In genomic region chr2:179237209-179237946, GRCh38 we compare ENCODE assay signal across 28 cellular contexts. TPM values are rescaled to one million over a fixed set of nuclear protein-coding genes. Genes with fewer than 3 reads are reported as not detected.
DNase-seq lines count a peak whose midpoint lies in the region; ATAC-seq, FAIRE-seq and TF ChIP-seq lines count a peak whose summit lies in the region.
"Had no signal": no experiment of that assay in that cellular context is flagged by ENCODE, and none has a peak within 500 bp of the region (broad histone marks: within the 10 kb centered on the region; RNA-seq: fewer than 3 reads in every experiment).

No MANE protein-coding gene starts in this region.

- H4K20me1 ChIP-seq in H1 (replicated peaks in 1 of 2; ENCODE audit: control insufficient read depth in 1 of 2, insufficient read depth in 2 of 2, low read length in 2 of 2), result no peaks in the 10 kb centered on the region

- FAIRE-seq in H1 (lab: Jason Lieb, UNC), result no peak
- FAIRE-seq: GM18507 had no signal

- H3K27ac ChIP-seq in H1 (ENCODE audit: low read depth, low read length), result no peak overlapping the region
- H3K27ac ChIP-seq in psoas muscle, result no peak overlapping the region
- H3K27ac ChIP-seq: cardiac muscle cell, RWPE1 had no signal

- ATAC-seq in psoas muscle, result peak; percentile 75 to 90 (median 82)
- ATAC-seq in HG03469 (IDR thresholded peaks at IDR 0.05; ENCODE audit: unreplicated experiment), result no peak
- ATAC-seq: activated CD8-positive, alpha-beta memory T cell treated with anti-CD3 and anti-CD28 coated beads, Interleukin-2, amount 10 ng/mL, durations not matched to agents 7 days and 5 days; activated T-cell treated with anti-CD3 and anti-CD28 coated beads, Interleukin-2, amount 50 U/mL, for 72 hours; CD8-positive, alpha-beta T cell; naive thymus-derived CD4-positive, alpha-beta T cell had no signal

- POLR2A ChIA-PET in H1 (lab: Charles Lee; ENCODE audit: partially characterized antibody), result no interaction called here

- peak overlapping the region; percentile 31 for H3K14ac ChIP-seq in H1 (ENCODE audit: insufficient read length)

- no peak overlapping the region for H3K4me2 ChIP-seq in H1 (ENCODE audit: insufficient read depth in 1 of 2, low read depth in 2 of 2, low read length in 2 of 2)
- H3K4me2 ChIP-seq: smooth muscle cell had no signal

- H3K23me2 ChIP-seq in H1 (ENCODE audit: low read depth, low read length), result no peaks in the 10 kb centered on the region

- H3K36me3 ChIP-seq in H1 (ENCODE audit: control insufficient read depth in 2 of 4, insufficient read depth in 4 of 4, low read length in 3 of 4) (no peaks in the 10 kb centered on the region), psoas muscle (ENCODE audit: insufficient read depth in 1 of 2, low read depth in 1 of 2) (no peaks in the 10 kb centered on the region)
- H3K36me3 ChIP-seq: cardiac muscle cell had no signal

- 82% methylated on average over 3 of the region's 3 CpGs; no CpG with 5 or more reads in 1 of the 2 experiments for WGBS in H1 (ENCODE audit: extremely low coverage in 1 of 2, insufficient coverage in 1 of 2, insufficient read length in 1 of 2, insufficient replicate concordance in 2 of 2, low coverage in 1 of 2, low lambda C conversion rate in 2 of 2, missing lambda C conversion rate in 1 of 2), 2 experiments
- WGBS in psoas muscle, 3 donors, result 56 to 65% (median 61%) methylated on average over 3 of the region's 3 CpGs

- no peak overlapping the region for H2BK120ac ChIP-seq in H1 (replicated peaks; ENCODE audit: low read depth, low read length)

- TF ChIP-seq EP300 in H1 (IDR thresholded peaks at IDR 0.05; ENCODE audit: borderline replicate concordance in 1 of 2, low read depth in 2 of 2, low read length in 2 of 2), result no peak

- H2BK20ac ChIP-seq in H1 (ENCODE audit: low read length), result no peak overlapping the region

- no peak for TF ChIP-seq RAD21 in H1 (IDR thresholded peaks at IDR 0.05 in 1 of 2, conservative IDR thresholded peaks at IDR 0.05 in 1 of 2; ENCODE audit: low read depth in 2 of 2, low read length in 2 of 2)

- H3K79me2 ChIP-seq in H1 (ENCODE audit: control insufficient read depth in 1 of 2, insufficient read depth in 2 of 2, low read length in 2 of 2), result peaks cover 0 to 46% of the 10 kb centered on the region in 2 experiments; a peak in 2 of 4 replicates

- no peak overlapping the region for H2BK12ac ChIP-seq in H1 (ENCODE audit: low read depth, low read length)

- no peak overlapping the region for H3K18ac ChIP-seq in H1 (ENCODE audit: extremely low read depth, low read length)

- CTCF ChIA-PET in H1 (lab: Charles Lee; ENCODE audit: partially characterized antibody), result interaction anchor here (1.0 kb wide), 1 partner anchor 107 kb away, joined by 3 read pairs; no protein-coding TSS in a partner anchor

- H3K23ac ChIP-seq in H1 (ENCODE audit: insufficient read length), result no peak overlapping the region

- TF ChIP-seq CTCF in H1 (IDR thresholded peaks at IDR 0.05; ENCODE audit: control extremely low read depth in 1 of 3, insufficient read depth in 1 of 3, low read depth in 1 of 3, low read length in 3 of 3), result no peak
- no peak for TF ChIP-seq CTCF in psoas muscle (IDR thresholded peaks at IDR 0.05)

- TF ChIP-seq POLR2A in H1 (IDR thresholded peaks at IDR 0.05; ENCODE audit: control extremely low read depth in 1 of 2, low read depth in 2 of 2, low read length in 2 of 2), result no peak

- no peaks in the 10 kb centered on the region for H3K79me1 ChIP-seq in H1 (ENCODE audit: low read depth, low read length)

- H2BK15ac ChIP-seq in H1 (ENCODE audit: low read length), result no peak overlapping the region

- H3K4me1 ChIP-seq in H1 (replicated peaks in 1 of 4; ENCODE audit: control insufficient read depth in 3 of 4, insufficient read depth in 4 of 4, low read length in 3 of 4) (peaks cover 0 to 5% (median 2%) of the 10 kb centered on the region in 4 experiments; a peak in 2 of 7 replicates), psoas muscle (peaks cover 36% of the 10 kb centered on the region)

- H3K9ac ChIP-seq in H1 (replicated peaks in 1 of 4; ENCODE audit: extremely low read depth in 1 of 4, low read depth in 3 of 4, low read length in 3 of 4), result peak overlapping the region in 1 of 4 experiments; percentile 34; a peak in 1 of 7 replicates

- DNase-seq in NCI-H1105 treated with DMSO at 0.1 percent for 48 hours (lab: John Stamatoyannopoulos, UW), result peak; percentile 17
- DNase-seq in NCI-H1105 (lab: John Stamatoyannopoulos, UW), result no peak
- peak; percentile 84 for DNase-seq in NCI-H2171 treated with DMSO at 0.1 percent for 48 hours (lab: John Stamatoyannopoulos, UW)
- no peak for DNase-seq in H1 (ENCODE audit: low read depth in 1 of 2, low spot score in 2 of 2)
- DNase-seq in psoas muscle, result no peak
- no peak for DNase-seq in NCI-H1048 (lab: John Stamatoyannopoulos, UW)
- DNase-seq in Ammon's horn (ENCODE audit: low spot score), result no peak
- DNase-seq: 8988T; activated CD4-positive, alpha-beta T cell treated with anti-CD3 and anti-CD28 coated beads, Interleukin-2, amount 10 ng/mL, durations not matched to agents 24 days and 14 days; activated CD8-positive, alpha-beta memory T cell treated with anti-CD3 and anti-CD28 coated beads, Interleukin-2, amount 10 ng/mL, durations not matched to agents 7 days and 5 days; activated naive CD4-positive, alpha-beta T cell treated with anti-CD3 and anti-CD28 coated beads, Interleukin-2, amount 10 ng/mL, durations not matched to agents 7 days and 5 days; activated T-cell treated with anti-CD3 and anti-CD28 coated beads, Interleukin-2, amount 50 U/mL, for 72 hours; amygdala; CD8-positive, alpha-beta T cell; IMR-90; kidney glomerular epithelial cell; naive thymus-derived CD4-positive, alpha-beta T cell; NCI-H1436; NCI-H2107; NCI-H526; occipital lobe; stimulated activated CD4-positive, alpha-beta T cell treated with anti-CD3 and anti-CD28 coated beads, Interleukin-2, amount 100 ng/mL, for 24 hours; substantia nigra had no signal

- H3K9me3 ChIP-seq in H1 (ENCODE audit: insufficient read depth in 2 of 2, low read depth in 1 of 2, low read length in 1 of 2) (no peaks in the 10 kb centered on the region), psoas muscle (no peaks in the 10 kb centered on the region)

- no peak overlapping the region for H4K5ac ChIP-seq in H1 (ENCODE audit: insufficient read length, low read depth, low read length)

- H4K91ac ChIP-seq in H1 (replicated peaks; ENCODE audit: insufficient read length, low read length), result no peak overlapping the region

- no peak overlapping the region for H2AFZ ChIP-seq in H1 (ENCODE audit: low read length)

- H3K56ac ChIP-seq in H1 (replicated peaks; ENCODE audit: insufficient read length, low read depth, low read length), result no peak overlapping the region

- H2BK5ac ChIP-seq in H1 (ENCODE audit: low read depth, low read length), result no peak overlapping the region

- intact Hi-C loops in psoas muscle (cut with DNase I), result no loop called here

- H3K4ac ChIP-seq in H1 (replicated peaks; ENCODE audit: insufficient read length, low read depth, low read length), result no peak overlapping the region

- no peaks in the 10 kb centered on the region for H3K27me3 ChIP-seq in H1 (replicated peaks in 1 of 4; ENCODE audit: control insufficient read depth in 3 of 4, extremely low read depth in 1 of 4, insufficient read depth in 3 of 4, low read length in 3 of 4)
- H3K27me3 ChIP-seq in psoas muscle (ENCODE audit: insufficient read depth in 3 of 3, low read length in 2 of 3), result no peaks in the 10 kb centered on the region
- H3K27me3 ChIP-seq: cardiac muscle cell had no signal

- no peak overlapping the region for H2AK5ac ChIP-seq in H1 (ENCODE audit: low read depth, low read length)

- H4K8ac ChIP-seq in H1 (ENCODE audit: extremely low read depth, insufficient read depth, low read length), result no peak overlapping the region

- H3K4me3 ChIP-seq in H1 (ENCODE audit: extremely low read depth in 1 of 4, insufficient read depth in 2 of 4, low read depth in 3 of 4, low read length in 4 of 4) (no peak overlapping the region), psoas muscle (peak overlapping the region; percentile 13)
- H3K4me3 ChIP-seq: cardiac muscle cell, smooth muscle cell had no signal

TF ChIP-seq in H1, 55 proteins besides CTCF, POLR2A, EP300 and RAD21 (continues in another document):
- TF ChIP-seq KDM5A (IDR thresholded peaks at IDR 0.05; ENCODE audit: low read length), result no peak
- TF ChIP-seq TBP (IDR thresholded peaks at IDR 0.05; ENCODE audit: low read depth, low read length), result no peak

RNA-seq across cellular contexts. Expression of gene SESTD1, which starts 27.3 kb away (rescaled TPM):
- 49.6 and 52.8 TPM in 2 replicates for total RNA-seq in H1 (2021; fragmentation: NEBNext Ultra II Directional; extraction: Animal tissue kit (Norgen Biotek cat#: 25700))
- polyA plus RNA-seq in H1 (2011; rRNA removed), result 3.1 and 5.2 TPM in 2 replicates
- 6.5 TPM for polyA plus RNA-seq in H1 (2011; cell fraction: cytosol; rRNA removed)
- 10.8 TPM for polyA plus RNA-seq in H1 (2011; cell fraction: nucleus; rRNA removed)
- 20.4 to 41.0 TPM (median 27.8 TPM) in 4 replicates for polyA plus RNA-seq in H1 (2012, experiment 1 of 2)
- polyA plus RNA-seq in H1 (2012, experiment 2 of 2), result 1.1 TPM
- 15.4 TPM for polyA plus RNA-seq in H1 (2013, experiment 1 of 2)
- polyA plus RNA-seq in H1 (2013, experiment 2 of 2), result 18.0 TPM
- 14.1 and 34.9 TPM in 2 replicates for polyA minus RNA-seq in H1 (2011; rRNA and poly(A)+ RNA removed)
- 21.2 TPM for polyA minus RNA-seq in H1 (2011; cell fraction: cytosol; rRNA and poly(A)+ RNA removed)
- 35.6 TPM for polyA minus RNA-seq in H1 (2011; cell fraction: nucleus; rRNA and poly(A)+ RNA removed)
- total RNA-seq in psoas muscle, result 10 to 100 TPM; 15.1 to 20.2 (median 18.5) TPM
- polyA plus RNA-seq in psoas muscle, result 1 to 10 TPM; 4.2 to 9.9 (median 6.4) TPM

Comparison
In these comparisons a context has a peak if more than half of its experiments do, and no peak if none do; other contexts are left out.
1. DNase-seq: peak in NCI-H1105 treated with DMSO at 0.1 percent for 48 hours (single experiment) and NCI-H2171 treated with DMSO at 0.1 percent for 48 hours (single experiment); none in NCI-H1105 (single experiment), H1 (0 of 2), psoas muscle (0 of 2), NCI-H1048 (single experiment) and Ammon's horn (single experiment).